Comparison of ENCODE assay signal across 18 cellular contexts in the genomic region with DNA sequence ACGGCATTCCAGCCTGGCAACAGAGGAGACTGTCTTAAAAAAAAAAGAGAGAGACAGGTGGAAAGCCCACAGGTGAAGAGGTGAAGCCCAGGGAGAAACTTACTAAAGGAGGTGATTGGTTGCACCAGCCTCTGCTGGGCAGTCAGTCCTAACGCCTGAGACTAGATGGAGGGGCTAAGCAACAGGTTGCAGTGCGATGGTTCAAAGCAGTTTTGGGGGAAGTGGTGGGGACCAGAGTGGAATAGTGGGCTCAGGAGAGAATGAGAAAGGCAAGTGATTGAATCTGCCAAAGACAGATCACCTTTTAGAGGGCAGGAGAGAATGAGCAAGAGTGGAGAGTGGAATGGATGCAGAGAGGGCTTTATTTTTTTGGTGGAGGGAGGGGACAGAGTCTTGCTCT.
"Had no signal": no experiment of that assay in that cellular context is flagged by ENCODE, and none has a peak within 500 bp of the region (broad histone marks: within the 10 kb centered on the region; RNA-seq: fewer than 3 reads in every experiment).

No MANE protein-coding gene starts in this region.

- H3K79me2 ChIP-seq: hepatocyte had no signal

- H3K27ac Mint-ChIP-seq: activated naive CD8-positive, alpha-beta T cell treated with anti-CD3 and anti-CD28 coated beads, Interleukin-2, amount 10 ng/mL, durations not matched to agents 7 days and 5 days; WTC11 had no signal

- H3K27ac ChIP-seq: hepatocyte, lower lobe of right lung, prostate gland, tibial artery, uterus had no signal

- H3K4me2 ChIP-seq: hepatocyte had no signal

- H3K27me3 ChIP-seq: hepatocyte, tibial artery, uterus had no signal

- DNase-seq: activated gamma-delta T cell treated with Interleukin-2 at 50 U/mL for 16 hours; activated naive CD8-positive, alpha-beta T cell treated with anti-CD3 and anti-CD28 coated beads, Interleukin-2, amount 10 ng/mL, durations not matched to agents 7 days and 5 days; activated T-cell treated with anti-CD3 and anti-CD28 coated beads, Interleukin-2, amount 50 U/mL, for 1 hour; amniotic stem cell; cortex of kidney; immature natural killer cell; lower lobe of right lung; mesendoderm; mucosa of descending colon; stimulated activated CD4-positive, alpha-beta T cell treated with anti-CD3 and anti-CD28 coated beads, Interleukin-2, amount 100 ng/mL, for 48 hours; stimulated activated CD8-positive, alpha-beta memory T cell treated with anti-CD3 and anti-CD28 coated beads, Interleukin-4, amount 100 ng/mL, for 48 hours; stimulated activated naive CD4-positive, alpha-beta T cell treated with Interleukin-2 at 50 U/mL for 16 hours; T1000; tibial artery; uterus had no signal

- H3K9me3 Mint-ChIP-seq: activated naive CD8-positive, alpha-beta T cell treated with anti-CD3 and anti-CD28 coated beads, Interleukin-2, amount 10 ng/mL, durations not matched to agents 7 days and 5 days; immature natural killer cell; WTC11 had no signal

- H3K36me3 Mint-ChIP-seq: WTC11 had no signal

- H3K9me3 ChIP-seq: lower lobe of right lung, mucosa of descending colon, prostate gland, tibial artery, uterus had no signal

- H3K4me1 Mint-ChIP-seq: WTC11 had no signal

- H3K4me1 ChIP-seq: lower lobe of right lung, prostate gland, tibial artery, uterus had no signal

- H3K4me3 ChIP-seq: hepatocyte, lower lobe of right lung, mucosa of descending colon, prostate gland, tibial artery, uterus had no signal

- H3K4me3 Mint-ChIP-seq: activated naive CD8-positive, alpha-beta T cell treated with anti-CD3 and anti-CD28 coated beads, Interleukin-2, amount 10 ng/mL, durations not matched to agents 7 days and 5 days; immature natural killer cell; WTC11 had no signal

- H2AFZ ChIP-seq: hepatocyte had no signal
